22 cellular contexts compared by ENCODE assay signal in genomic region chr4:76717431-76717830, GRCh38.
"Had no signal": no experiment of that assay in that cellular context is flagged by ENCODE, and none has a peak within 500 bp of the region (broad histone marks: within the 10 kb centered on the region; RNA-seq: fewer than 3 reads in every experiment).

No MANE protein-coding gene starts in this region.

- H3K27ac Mint-ChIP-seq: activated CD4-positive, alpha-beta T cell treated with anti-CD3 and anti-CD28 coated beads, Interleukin-2, amount 10 ng/mL, durations not matched to agents 24 days and 14 days; activated CD8-positive, alpha-beta T cell treated with anti-CD3 and anti-CD28 coated beads for 36 hours; activated naive CD4-positive, alpha-beta T cell treated with anti-CD3 and anti-CD28 coated beads, Interleukin-2, amount 10 ng/mL, durations not matched to agents 7 days and 5 days; activated naive CD8-positive, alpha-beta T cell treated with anti-CD3 and anti-CD28 coated beads, Interleukin-2, amount 50 U/mL, for 24 hours; activated T-cell treated with anti-CD3 and anti-CD28 coated beads, Interleukin-2, amount 50 U/mL, for 24 hours; activated T-helper 2 cell treated with anti-CD3 and anti-CD28 coated beads, Interferon-gamma antibody, Interleukin-2, Interleukin-4, amounts not matched to agents 10 μg/mL and 5 μg/mL and 100 μg/mL, durations not matched to agents 14 hours and 24 hours and 36 hours; stimulated activated memory B cell treated with anti-CD40 and anti-IgM and Interleukin-4, amounts not matched to agents 10 μg/mL and 1 μg/mL and 100 μg/mL, for 72 hours; T-helper 2 cell treated with Interferon-gamma antibody and Interleukin-4, amounts not matched to agents 5 μg/mL and 100 μg/mL, for 36 hours had no signal

- H3K4me3 Mint-ChIP-seq: activated CD4-positive, alpha-beta T cell treated with anti-CD3 and anti-CD28 coated beads, Interleukin-2, amount 10 ng/mL, durations not matched to agents 24 days and 14 days; activated CD8-positive, alpha-beta T cell treated with anti-CD3 and anti-CD28 coated beads for 36 hours; activated naive CD4-positive, alpha-beta T cell treated with anti-CD3 and anti-CD28 coated beads, Interleukin-2, amount 10 ng/mL, durations not matched to agents 7 days and 5 days; activated naive CD8-positive, alpha-beta T cell treated with anti-CD3 and anti-CD28 coated beads, Interleukin-2, amount 50 U/mL, for 24 hours; activated T-cell treated with anti-CD3 and anti-CD28 coated beads, Interleukin-2, amount 50 U/mL, for 24 hours; naive thymus-derived CD8-positive, alpha-beta T cell; stimulated activated memory B cell treated with anti-CD40 and anti-IgM and Interleukin-4, amounts not matched to agents 10 μg/mL and 1 μg/mL and 100 μg/mL, for 72 hours; T-helper 2 cell treated with Interferon-gamma antibody and Interleukin-4, amounts not matched to agents 5 μg/mL and 100 μg/mL, for 36 hours had no signal

- H3K9me3 ChIP-seq: gastroesophageal sphincter, heart right ventricle, neutrophil, pancreas had no signal

- H3K27ac ChIP-seq: coronary artery, heart right ventricle, neutrophil, pancreas had no signal

- ATAC-seq: activated CD8-positive, alpha-beta T cell treated with anti-CD3 and anti-CD28 coated beads for 36 hours; activated naive CD8-positive, alpha-beta T cell treated with anti-CD3 and anti-CD28 coated beads, Interleukin-2, amount 50 U/mL, for 24 hours; esophagus mucosa; gastroesophageal sphincter; heart right ventricle; left ventricle myocardium superior; naive thymus-derived CD8-positive, alpha-beta T cell; pancreas; sciatic nerve; stimulated activated memory B cell treated with anti-CD40 and anti-IgM and Interleukin-4, amounts not matched to agents 10 μg/mL and 1 μg/mL and 100 μg/mL, for 72 hours had no signal

- H3K36me3 ChIP-seq: gastroesophageal sphincter, heart right ventricle, neutrophil, pancreas had no signal

- H3K27me3 Mint-ChIP-seq: activated naive CD4-positive, alpha-beta T cell treated with anti-CD3 and anti-CD28 coated beads, Interleukin-2, amount 10 ng/mL, durations not matched to agents 7 days and 5 days; stimulated activated memory B cell treated with anti-CD40 and anti-IgM and Interleukin-4, amounts not matched to agents 10 μg/mL and 1 μg/mL and 100 μg/mL, for 72 hours had no signal

- H3K27me3 ChIP-seq: gastroesophageal sphincter, neutrophil, pancreas had no signal

- H3K4me3 ChIP-seq: coronary artery, gastroesophageal sphincter, heart right ventricle, pancreas had no signal

- H3K4me1 Mint-ChIP-seq: activated naive CD8-positive, alpha-beta T cell treated with anti-CD3 and anti-CD28 coated beads, Interleukin-2, amount 50 U/mL, for 24 hours had no signal

- H3K9me3 Mint-ChIP-seq: activated CD4-positive, alpha-beta T cell treated with anti-CD3 and anti-CD28 coated beads, Interleukin-2, amount 10 ng/mL, durations not matched to agents 24 days and 14 days; activated CD8-positive, alpha-beta T cell treated with anti-CD3 and anti-CD28 coated beads for 36 hours; activated naive CD4-positive, alpha-beta T cell treated with anti-CD3 and anti-CD28 coated beads, Interleukin-2, amount 10 ng/mL, durations not matched to agents 7 days and 5 days; activated naive CD8-positive, alpha-beta T cell treated with anti-CD3 and anti-CD28 coated beads, Interleukin-2, amount 50 U/mL, for 24 hours; activated T-cell treated with anti-CD3 and anti-CD28 coated beads, Interleukin-2, amount 50 U/mL, for 24 hours; activated T-helper 2 cell treated with anti-CD3 and anti-CD28 coated beads, Interferon-gamma antibody, Interleukin-2, Interleukin-4, amounts not matched to agents 10 μg/mL and 5 μg/mL and 100 μg/mL, durations not matched to agents 14 hours and 24 hours and 36 hours; T-helper 2 cell treated with Interferon-gamma antibody and Interleukin-4, amounts not matched to agents 5 μg/mL and 100 μg/mL, for 36 hours had no signal

- DNase-seq: activated CD4-positive, alpha-beta T cell treated with anti-CD3 and anti-CD28 coated beads, Interleukin-2, amount 10 ng/mL, durations not matched to agents 24 days and 14 days; activated CD4-positive, CD25-positive, alpha-beta regulatory T cell; activated CD8-positive, alpha-beta T cell treated with anti-CD3 and anti-CD28 coated beads for 36 hours; activated naive CD4-positive, alpha-beta T cell treated with anti-CD3 and anti-CD28 coated beads, Interleukin-2, amount 10 ng/mL, durations not matched to agents 7 days and 5 days; activated naive CD8-positive, alpha-beta T cell treated with anti-CD3 and anti-CD28 coated beads, Interleukin-2, amount 50 U/mL, for 24 hours; activated T-cell treated with anti-CD3 and anti-CD28 coated beads, Interleukin-2, amount 50 U/mL, for 24 hours; aorta; heart right ventricle; kidney glomerular epithelial cell; left ventricle myocardium superior; mesendoderm; naive thymus-derived CD8-positive, alpha-beta T cell; pancreas; stimulated activated CD4-positive, alpha-beta T cell treated with anti-CD3 and anti-CD28 coated beads, Interleukin-4, amount 100 ng/mL, for 4 hours had no signal

- H3K36me3 Mint-ChIP-seq: activated naive CD4-positive, alpha-beta T cell treated with anti-CD3 and anti-CD28 coated beads, Interleukin-2, amount 10 ng/mL, durations not matched to agents 7 days and 5 days; naive thymus-derived CD8-positive, alpha-beta T cell; stimulated activated memory B cell treated with anti-CD40 and anti-IgM and Interleukin-4, amounts not matched to agents 10 μg/mL and 1 μg/mL and 100 μg/mL, for 72 hours had no signal
